ENCODE assay signal across 9 cellular contexts in genomic region chr3:12558706-12559105, GRCh38. TPM values are rescaled to one million over a fixed set of nuclear protein-coding genes. Genes with fewer than 3 reads are reported as not detected.
DNase-seq lines count a peak whose midpoint lies in the region; TF ChIP-seq lines count a peak whose summit lies in the region.
"Had no signal": no experiment of that assay in that cellular context is flagged by ENCODE, and none has a peak within 500 bp of the region (broad histone marks: within the 10 kb centered on the region; RNA-seq: fewer than 3 reads in every experiment).

No MANE protein-coding gene starts in this region.

- no peak for DNase-seq in GM06990 (ENCODE audit: extremely low read depth, insufficient read length)
- DNase-seq in NB4 (ENCODE audit: low read depth), result no peak
- DNase-seq in endodermal cell, result no peak
- DNase-seq in progenitor cell of endocrine pancreas (ENCODE audit: low spot score, unreplicated experiment), result no peak
- no peak for DNase-seq in NCI-H345 (lab: John Stamatoyannopoulos, UW)
- no peak for DNase-seq in NCI-H524 (lab: John Stamatoyannopoulos, UW)
- DNase-seq in amniotic stem cell (lab: John Stamatoyannopoulos, UW), result no peak
- DNase-seq: substantia nigra had no signal

- H3K27ac ChIP-seq in endodermal cell (ENCODE audit: low read depth, low read length), result no peak overlapping the region

- TF ChIP-seq POLR2A in NB4 (IDR thresholded peaks at IDR 0.05; ENCODE audit: extremely low read depth, insufficient read length), result no peak

- H3K4me1 Mint-ChIP-seq in endodermal cell (peaks cover 39% of the 10 kb centered on the region), progenitor cell of endocrine pancreas (ENCODE audit: low read depth) (peaks cover 35% of the 10 kb centered on the region)

- H3K9me3 ChIP-seq in endodermal cell (ENCODE audit: control insufficient read depth, low read length), result no peaks in the 10 kb centered on the region

- H3K36me3 ChIP-seq in GM06990 (ENCODE audit: control insufficient read depth, insufficient read depth, low read length) (no peaks in the 10 kb centered on the region), endodermal cell (ENCODE audit: control insufficient read depth, insufficient read depth, low read length) (no peaks in the 10 kb centered on the region)

- H3K27me3 ChIP-seq in GM06990 (replicated peaks; ENCODE audit: control insufficient read depth, insufficient read depth, low read length) (no peaks in the 10 kb centered on the region), endodermal cell (ENCODE audit: control insufficient read depth, insufficient read depth, low read length, poor library complexity, severe bottlenecking) (no peaks in the 10 kb centered on the region)

- WGBS in endodermal cell (ENCODE audit: insufficient coverage in 1 of 2, insufficient read length in 1 of 2), 2 experiments, result 88 to 92% methylated on average over 4 of the region's 4 CpGs

- no peak overlapping the region for H3K27ac Mint-ChIP-seq in endodermal cell
- H3K27ac Mint-ChIP-seq in progenitor cell of endocrine pancreas, result peak overlapping the region; percentile 4

- TF ChIP-seq CTCF in GM06990 (IDR thresholded peaks at IDR 0.05; ENCODE audit: insufficient read depth, low read length, poor library complexity, severe bottlenecking), result no peak
- TF ChIP-seq CTCF in NB4 (IDR thresholded peaks at IDR 0.05; ENCODE audit: low read depth, low read length), result no peak
- no peak for TF ChIP-seq CTCF in endodermal cell (conservative IDR thresholded peaks at IDR 0.05)
- no peak for TF ChIP-seq CTCF in progenitor cell of endocrine pancreas (IDR thresholded peaks at IDR 0.05; ENCODE audit: unreplicated experiment)

- peak overlapping the region; percentile 77 for H3K4me3 Mint-ChIP-seq in endodermal cell
- H3K4me3 Mint-ChIP-seq in progenitor cell of endocrine pancreas (ENCODE audit: low read depth), result peak overlapping the region; percentile 79

- H3K27me3 Mint-ChIP-seq in endodermal cell (ENCODE audit: insufficient read depth), result peaks cover 5% of the 10 kb centered on the region
- H3K27me3 Mint-ChIP-seq in progenitor cell of endocrine pancreas, result peaks cover 14% of the 10 kb centered on the region

- H3K9me3 Mint-ChIP-seq in endodermal cell (no peaks in the 10 kb centered on the region), progenitor cell of endocrine pancreas (ENCODE audit: low read depth) (no peaks in the 10 kb centered on the region)

- H3K4me3 ChIP-seq in GM06990 (replicated peaks; ENCODE audit: low read depth, low read length), result peak overlapping the region; percentile 92
- H3K4me3 ChIP-seq in NB4 (ENCODE audit: low read depth, low read length), result peak overlapping the region; percentile 95
- H3K4me3 ChIP-seq in endodermal cell (ENCODE audit: low read length), result peak overlapping the region; percentile 96

- H3K9ac ChIP-seq in endodermal cell (ENCODE audit: extremely low read depth, low read length, poor library complexity, severe bottlenecking), result no peak overlapping the region

- no peaks in the 10 kb centered on the region for H3K36me3 Mint-ChIP-seq in endodermal cell (ENCODE audit: low read depth)
- no peaks in the 10 kb centered on the region for H3K36me3 Mint-ChIP-seq in progenitor cell of endocrine pancreas (ENCODE audit: insufficient read depth)

- peaks cover 9% of the 10 kb centered on the region for H3K4me1 ChIP-seq in endodermal cell (ENCODE audit: control insufficient read depth, insufficient read depth, low read length)

RNA-seq across cellular contexts. Expression of gene MKRN2, which starts 1.8 kb away (rescaled TPM):
- total RNA-seq in endodermal cell, result 10 to 100 TPM; 18.8 to 23.3 TPM
- polyA plus RNA-seq in endodermal cell (2013, experiment 1 of 2), result 36.3 TPM
- polyA plus RNA-seq in endodermal cell (2013, experiment 2 of 2), result 32.6 TPM
- total RNA-seq in progenitor cell of endocrine pancreas, result 23.4 and 23.9 TPM in 2 replicates

RNA-seq across cellular contexts. Expression of gene MKRN2OS, which starts 13.4 kb away (rescaled TPM):
- total RNA-seq in endodermal cell, result under 1 TPM in 1 of 2 donors, not detected in 1; 0.84 TPM
- not detected for polyA plus RNA-seq in endodermal cell (2013, experiment 1 of 2)
- polyA plus RNA-seq in endodermal cell (2013, experiment 2 of 2), result not detected
- total RNA-seq in progenitor cell of endocrine pancreas, result 1.7 and 2.0 TPM in 2 replicates
- total RNA-seq: frontal cortex had no signal
